ENCODE assay signal across 1 cellular context in the genomic region with DNA sequence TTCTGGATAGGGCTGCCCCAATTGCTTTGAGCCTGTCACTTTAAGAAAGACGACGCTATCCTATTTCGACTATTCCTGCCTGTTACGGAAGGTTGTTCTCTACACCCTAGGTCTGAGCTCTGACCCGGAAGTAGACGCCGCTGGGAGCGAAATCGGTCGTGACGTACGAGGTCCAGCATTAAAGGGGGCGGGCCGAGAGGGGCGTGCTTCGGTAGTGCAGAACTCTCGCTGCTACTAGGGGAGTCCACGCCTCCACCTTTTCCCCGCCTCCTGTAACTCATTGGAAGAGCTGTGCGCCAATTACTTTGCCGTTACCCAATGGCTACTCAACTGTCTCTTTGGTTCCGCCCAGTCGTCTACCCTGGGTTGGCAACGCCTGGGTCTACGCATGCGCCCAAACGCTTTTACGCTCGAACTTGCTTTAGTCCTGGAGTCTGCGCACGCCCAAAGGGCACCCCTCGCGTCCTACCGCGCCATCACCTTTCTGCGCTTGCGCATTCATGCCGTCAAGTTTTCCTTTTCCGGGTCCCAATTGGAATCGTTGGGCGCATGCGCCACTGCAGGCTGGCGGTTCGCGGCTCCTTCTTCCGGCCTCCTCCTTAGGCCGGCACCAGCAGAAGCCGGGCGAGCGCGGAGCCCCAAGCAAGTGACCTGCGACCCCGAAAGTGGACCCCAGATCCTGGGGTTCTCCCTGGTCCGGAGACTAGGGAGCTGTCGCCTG.
TF ChIP-seq lines count a peak whose summit lies in the region.

TSS of gene PCNX3 (plus strand) at position 548 of the 721 bp plus-strand sequence. CDS start 536 bp downstream, outside the sequence.

TF ChIP-seq in K562, 482 proteins besides CTCF, POLR2A, EP300 and RAD21 (continued from another document):
- TF ChIP-seq, protein P1, sequence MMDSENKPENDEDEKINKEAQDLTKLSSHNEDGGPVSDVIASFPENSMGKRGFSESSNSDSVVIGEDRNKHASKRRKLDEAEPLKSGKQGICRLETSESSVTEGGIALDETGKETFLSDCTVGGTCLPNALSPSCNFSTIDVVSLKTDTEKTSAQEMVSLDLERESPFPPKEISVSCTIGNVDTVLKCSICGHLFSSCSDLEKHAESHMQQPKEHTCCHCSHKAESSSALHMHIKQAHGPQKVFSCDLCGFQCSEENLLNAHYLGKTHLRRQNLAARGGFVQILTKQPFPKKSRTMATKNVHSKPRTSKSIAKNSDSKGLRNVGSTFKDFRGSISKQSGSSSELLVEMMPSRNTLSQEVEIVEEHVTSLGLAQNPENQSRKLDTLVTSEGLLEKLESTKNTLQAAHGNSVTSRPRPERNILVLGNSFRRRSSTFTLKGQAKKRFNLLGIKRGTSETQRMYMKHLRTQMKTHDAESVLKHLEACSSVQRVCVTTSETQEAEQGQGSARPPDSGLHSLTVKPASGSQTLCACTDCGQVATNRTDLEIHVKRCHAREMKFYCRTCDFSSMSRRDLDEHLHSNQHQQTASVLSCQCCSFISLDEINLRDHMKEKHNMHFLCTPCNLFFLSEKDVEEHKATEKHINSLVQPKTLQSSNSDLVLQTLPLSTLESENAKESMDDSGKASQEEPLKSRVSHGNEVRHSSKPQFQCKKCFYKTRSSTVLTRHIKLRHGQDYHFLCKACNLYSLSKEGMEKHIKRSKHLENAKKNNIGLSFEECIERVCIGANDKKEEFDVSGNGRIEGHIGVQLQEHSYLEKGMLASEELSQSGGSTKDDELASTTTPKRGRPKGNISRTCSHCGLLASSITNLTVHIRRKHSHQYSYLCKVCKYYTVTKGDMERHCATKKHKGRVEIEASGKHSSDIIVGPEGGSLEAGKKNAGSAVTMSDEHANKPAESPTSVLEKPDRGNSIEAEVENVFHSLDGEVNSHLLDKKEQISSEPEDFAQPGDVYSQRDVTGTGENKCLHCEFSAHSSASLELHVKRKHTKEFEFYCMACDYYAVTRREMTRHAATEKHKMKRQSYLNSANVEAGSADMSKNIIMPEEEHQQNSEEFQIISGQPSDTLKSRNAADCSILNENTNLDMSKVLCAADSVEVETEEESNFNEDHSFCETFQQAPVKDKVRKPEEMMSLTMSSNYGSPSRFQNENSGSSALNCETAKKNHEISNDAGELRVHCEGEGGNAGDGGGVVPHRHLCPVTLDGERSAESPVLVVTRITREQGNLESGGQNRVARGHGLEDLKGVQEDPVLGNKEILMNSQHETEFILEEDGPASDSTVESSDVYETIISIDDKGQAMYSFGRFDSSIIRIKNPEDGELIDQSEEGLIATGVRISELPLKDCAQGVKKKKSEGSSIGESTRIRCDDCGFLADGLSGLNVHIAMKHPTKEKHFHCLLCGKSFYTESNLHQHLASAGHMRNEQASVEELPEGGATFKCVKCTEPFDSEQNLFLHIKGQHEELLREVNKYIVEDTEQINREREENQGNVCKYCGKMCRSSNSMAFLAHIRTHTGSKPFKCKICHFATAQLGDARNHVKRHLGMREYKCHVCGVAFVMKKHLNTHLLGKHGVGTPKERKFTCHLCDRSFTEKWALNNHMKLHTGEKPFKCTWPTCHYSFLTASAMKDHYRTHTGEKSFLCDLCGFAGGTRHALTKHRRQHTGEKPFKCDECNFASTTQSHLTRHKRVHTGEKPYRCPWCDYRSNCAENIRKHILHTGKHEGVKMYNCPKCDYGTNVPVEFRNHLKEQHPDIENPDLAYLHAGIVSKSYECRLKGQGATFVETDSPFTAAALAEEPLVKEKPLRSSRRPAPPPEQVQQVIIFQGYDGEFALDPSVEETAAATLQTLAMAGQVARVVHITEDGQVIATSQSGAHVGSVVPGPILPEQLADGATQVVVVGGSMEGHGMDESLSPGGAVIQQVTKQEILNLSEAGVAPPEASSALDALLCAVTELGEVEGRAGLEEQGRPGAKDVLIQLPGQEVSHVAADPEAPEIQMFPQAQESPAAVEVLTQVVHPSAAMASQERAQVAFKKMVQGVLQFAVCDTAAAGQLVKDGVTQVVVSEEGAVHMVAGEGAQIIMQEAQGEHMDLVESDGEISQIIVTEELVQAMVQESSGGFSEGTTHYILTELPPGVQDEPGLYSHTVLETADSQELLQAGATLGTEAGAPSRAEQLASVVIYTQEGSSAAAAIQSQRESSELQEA (IDR thresholded peaks at IDR 0.05; ENCODE audit: low read depth) = no peak
- TF ChIP-seq CHD4 (IDR thresholded peaks at IDR 0.05; ENCODE audit: insufficient read depth, insufficient replicate concordance, low read depth, low read length, poor library complexity, severe bottlenecking) (no peak), MYNN (IDR thresholded peaks at IDR 0.05) (no peak), MYNN (CRISPR knock-in tag; IDR thresholded peaks at IDR 0.05) (no peak), PML (IDR thresholded peaks at IDR 0.05; ENCODE audit: low read length) (0 out of 2 replicates have a peak, but pooled peaks have one; percentile 32), MAFF (IDR thresholded peaks at IDR 0.05; ENCODE audit: low read length) (no peak), ZNF347 (CRISPR knock-in tag; IDR thresholded peaks at IDR 0.05; ENCODE audit: low read depth) (no peak), DIDO1 (tag; IDR thresholded peaks at IDR 0.05; ENCODE audit: low read depth) (peak; percentile 75), RCOR1 (IDR thresholded peaks at IDR 0.05; ENCODE audit: borderline replicate concordance in 1 of 2, low read depth in 2 of 2, low read length in 2 of 2) (peak in 1 of 2 experiments; percentile 42; a peak in 1 of 4 replicates)
TF ChIP-seq in K562: peak in this region for 106.
